8 cellular contexts compared by ENCODE assay signal in the genomic region with DNA sequence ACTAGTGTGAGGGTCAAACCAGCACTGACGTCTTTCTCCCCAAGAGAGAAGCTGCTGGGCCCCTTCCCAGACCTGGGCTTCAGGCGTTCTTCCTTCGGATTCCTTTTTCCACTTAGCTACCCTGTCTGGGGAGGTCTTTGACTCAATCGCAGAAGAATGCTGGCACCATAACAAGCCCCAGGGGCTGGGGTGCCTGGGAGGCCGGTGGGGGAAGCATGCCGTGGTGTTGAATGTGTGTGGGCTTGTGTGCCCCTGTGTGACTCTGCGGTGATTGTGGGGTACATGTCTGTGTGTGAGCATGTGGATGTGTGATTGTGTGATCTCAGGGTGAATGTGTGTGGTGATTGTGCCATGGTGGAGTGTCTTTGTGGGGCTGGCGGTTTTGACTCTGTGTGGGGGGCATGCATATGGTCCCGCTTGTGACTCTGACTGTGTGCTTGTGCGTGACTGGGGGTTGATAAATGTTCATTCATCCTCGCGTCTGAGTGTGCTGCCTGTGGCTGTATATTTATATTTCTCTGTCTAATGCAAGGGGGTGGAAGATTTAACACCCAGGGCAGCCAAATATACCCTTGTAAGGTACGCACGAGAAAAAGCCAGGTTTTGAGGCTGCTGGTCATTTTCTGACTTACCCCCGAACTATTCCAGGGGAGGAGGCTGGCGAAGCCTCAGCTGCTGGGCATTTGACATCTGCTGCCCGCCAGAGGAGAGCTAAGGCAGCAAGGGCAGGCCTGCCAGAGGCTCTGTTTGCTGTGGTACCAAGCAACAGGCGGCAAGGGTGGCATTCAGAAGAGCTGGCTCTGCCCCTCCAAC. TPM values are rescaled to one million over a fixed set of nuclear protein-coding genes. Genes with fewer than 3 reads are reported as not detected.
A peak's percentile ranks its signal among the peaks of the same experiment; 100 is the strongest.
DNase-seq lines count a peak whose midpoint lies in the region; ATAC-seq lines count a peak whose summit lies in the region.

No MANE protein-coding gene starts in this region.

- H3K36me3 Mint-ChIP-seq in IgD-negative memory B cell: peaks cover 4% of the 10 kb centered on the region

- peaks cover 0 to 2% (median 0%) of the 10 kb centered on the region in 3 donors for H3K9me3 Mint-ChIP-seq in IgD-negative memory B cell

- H3K4me3 Mint-ChIP-seq in IgD-negative memory B cell: peak overlapping the region; percentile 2 to 78 (median 68)

- H3K27ac Mint-ChIP-seq in IgD-negative memory B cell: peak overlapping the region in 1 of 3 donors; percentile 28

- H3K27me3 Mint-ChIP-seq in IgD-negative memory B cell: peaks cover 26% of the 10 kb centered on the region

- H3K4me1 ChIP-seq in duodenal mucosa (ENCODE audit: control insufficient read depth in 1 of 2, insufficient read depth in 2 of 2, low read length in 2 of 2): peaks cover 20 to 31% of the 10 kb centered on the region in 2 donors

- no peaks in the 10 kb centered on the region for H3K27me3 ChIP-seq in duodenal mucosa (ENCODE audit: control insufficient read depth in 1 of 2, insufficient read depth in 2 of 2, low read length in 2 of 2)

- in situ Hi-C loops in ACHN (cut with HindIII; ENCODE audit: low pct_ligation_motif_present, low pct_unique_long_range_greater_than_20kb, low sequenced_read_pairs): no loop called here

- H3K36me3 ChIP-seq in duodenal mucosa (ENCODE audit: control insufficient read depth in 1 of 2, insufficient read depth in 2 of 2, low read length in 2 of 2): no peaks in the 10 kb centered on the region

- peaks cover 5 to 14% (median 10%) of the 10 kb centered on the region in 3 donors for H3K4me1 Mint-ChIP-seq in IgD-negative memory B cell

- peak overlapping the region in 1 of 2 donors; percentile 71 for H3K9ac ChIP-seq in duodenal mucosa (ENCODE audit: low read depth in 1 of 2, low read length in 2 of 2)

- H3K4me3 ChIP-seq in duodenal mucosa (ENCODE audit: low read depth in 1 of 2, low read length in 2 of 2): peak overlapping the region; percentile 66 to 77

- no peaks in the 10 kb centered on the region for H3K9me3 ChIP-seq in duodenal mucosa (ENCODE audit: control insufficient read depth in 1 of 2, low read length in 2 of 2)

- ATAC-seq in HG03442 (IDR thresholded peaks at IDR 0.05; ENCODE audit: unreplicated experiment) (no peak), GM19023 (IDR thresholded peaks at IDR 0.05; ENCODE audit: unreplicated experiment) (no peak)

- no peak overlapping the region for H3K27ac ChIP-seq in duodenal mucosa (ENCODE audit: low read depth, low read length)

- DNase-seq in ACHN (peak; percentile 89), midbrain (lab: John Stamatoyannopoulos, UW) (peak; percentile 48), GM19238 (ENCODE audit: insufficient read length, low spot score) (no peak)
- DNase-seq in stimulated activated CD4-positive, alpha-beta T cell treated with anti-CD3 and anti-CD28 coated beads, Interleukin-2, amount 100 ng/mL, for 48 hours: no peak

RNA-seq across cellular contexts. Expression of a gene that starts 1.1 kb away (rescaled TPM):
- polyA plus RNA-seq in IgD-negative memory B cell: not detected

RNA-seq across cellular contexts. Expression of a gene that starts 52.7 kb away (rescaled TPM):
- polyA plus RNA-seq in IgD-negative memory B cell: 227 TPM

RNA-seq across cellular contexts. Expression of a gene that starts 53.3 kb away (rescaled TPM):
- 78.1 TPM for polyA plus RNA-seq in IgD-negative memory B cell

Comparison
In these comparisons a context has a peak if more than half of its experiments do, and no peak if none do; other contexts are left out.
1. DNase-seq: peak in ACHN (single experiment) and midbrain (single experiment); none in stimulated activated CD4-positive, alpha-beta T cell treated with anti-CD3 and anti-CD28 coated beads, Interleukin-2, amount 100 ng/mL, for 48 hours (0 of 2) and GM19238 (single experiment).